Comparison of ENCODE assay signal across 12 cellular contexts in the genomic region with DNA sequence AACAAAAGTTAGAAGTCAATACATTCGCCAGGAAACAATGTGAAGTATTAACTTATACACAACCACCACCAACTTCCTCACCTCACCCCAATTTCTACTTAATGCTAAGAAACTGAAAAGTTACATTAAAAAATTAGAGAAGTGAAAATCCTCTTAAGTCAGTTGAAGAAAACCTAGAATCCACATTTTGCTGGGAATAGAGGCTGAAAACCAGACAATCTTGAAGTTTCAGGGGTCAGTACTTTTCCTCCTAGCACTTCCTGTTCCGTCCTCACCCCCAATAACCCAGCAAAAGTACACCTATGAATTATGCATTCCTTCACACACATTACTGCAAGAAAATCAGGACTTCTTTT. TPM values are rescaled to one million over a fixed set of nuclear protein-coding genes. Genes with fewer than 3 reads are reported as not detected.
DNase-seq lines count a peak whose midpoint lies in the region; ATAC-seq and TF ChIP-seq lines count a peak whose summit lies in the region.
"Had no signal": no experiment of that assay in that cellular context is flagged by ENCODE, and none has a peak within 500 bp of the region (broad histone marks: within the 10 kb centered on the region; RNA-seq: fewer than 3 reads in every experiment).

No MANE protein-coding gene starts in this region.

- no peaks in the 10 kb centered on the region for H3K9me3 Mint-ChIP-seq in endothelial cell (ENCODE audit: unreplicated experiment)

- H3K4me2 ChIP-seq in PC-9, result no peak overlapping the region

- H3K27ac ChIP-seq in PC-9, result no peak overlapping the region

- no peak overlapping the region for H3K4me3 Mint-ChIP-seq in endothelial cell (ENCODE audit: unreplicated experiment)
- H3K4me3 Mint-ChIP-seq: naive B cell; stimulated activated memory B cell treated with anti-CD40 and anti-IgM and Interleukin-4, amounts not matched to agents 10 μg/mL and 1 μg/mL and 100 μg/mL, for 72 hours had no signal

- TF ChIP-seq CTCF in GM10248 (IDR thresholded peaks at IDR 0.05; ENCODE audit: control extremely low read depth, extremely low read depth, low read depth, missing control alignments), result no peak
- no peak for TF ChIP-seq CTCF in endothelial cell (IDR thresholded peaks at IDR 0.05; ENCODE audit: unreplicated experiment)
- TF ChIP-seq CTCF in PC-9 (conservative IDR thresholded peaks at IDR 0.05), result no peak

- peaks cover 11% of the 10 kb centered on the region; the same call in 1 of the 2 replicates for H4K20me1 ChIP-seq in PC-9 (ENCODE audit: insufficient read depth)

- H3K9me3 ChIP-seq in PC-9 (ENCODE audit: insufficient read depth, low read depth), result no peaks in the 10 kb centered on the region

- CTCF ChIA-PET in GM10248 (lab: Yijun Ruan, JAX), result interaction anchor here (1.4 to 2.7 kb wide), 2 partner anchors 13 to 25 kb away, joined by 3 to 9 read pairs; no protein-coding TSS in a partner anchor
- CTCF ChIA-PET in PC-9 (lab: Charles Lee), result no interaction called here

- H3K4me1 ChIP-seq in PC-9 (replicated peaks; ENCODE audit: insufficient read depth), result peaks cover 14% of the 10 kb centered on the region; the same call in 1 of the 2 replicates

- H3K36me3 Mint-ChIP-seq in endothelial cell (ENCODE audit: low read depth, unreplicated experiment), result no peaks in the 10 kb centered on the region
- H3K36me3 Mint-ChIP-seq: naive B cell; stimulated activated memory B cell treated with anti-CD40 and anti-IgM and Interleukin-4, amounts not matched to agents 10 μg/mL and 1 μg/mL and 100 μg/mL, for 72 hours had no signal

- no peaks in the 10 kb centered on the region for H3K36me3 ChIP-seq in PC-9 (ENCODE audit: low read depth)

- H3F3A ChIP-seq in PC-9 (ENCODE audit: insufficient read depth, low read depth), result no peaks in the 10 kb centered on the region

- no TSS peak for BruUV-seq in PC-9 (replicated peaks; lab: Mats Ljungman, UMichigan)

- no peak overlapping the region for H2AFZ ChIP-seq in PC-9

- H3K27me3 Mint-ChIP-seq in endothelial cell (ENCODE audit: unreplicated experiment), result peaks cover 5% of the 10 kb centered on the region

- H3K9me2 ChIP-seq in PC-9 (ENCODE audit: insufficient read depth), result no peaks in the 10 kb centered on the region

- H3K27ac Mint-ChIP-seq in endothelial cell (ENCODE audit: unreplicated experiment), result peak overlapping the region; percentile 17
- H3K27ac Mint-ChIP-seq: naive B cell; stimulated activated memory B cell treated with anti-CD40 and anti-IgM and Interleukin-4, amounts not matched to agents 10 μg/mL and 1 μg/mL and 100 μg/mL, for 72 hours had no signal

- H3K27me3 ChIP-seq in PC-9 (ENCODE audit: insufficient read depth, low read depth), result no peaks in the 10 kb centered on the region

- POLR2A ChIA-PET in GM10248 (lab: Yijun Ruan, JAX), result no interaction called here
- POLR2A ChIA-PET in PC-9 (lab: Charles Lee; ENCODE audit: unreplicated experiment), result interaction anchor here (0.6 kb wide), 1 partner anchor 13 kb away, joined by 5 read pairs; no protein-coding TSS in a partner anchor

- peaks cover 54% of the 10 kb centered on the region for H3K4me1 Mint-ChIP-seq in endothelial cell (ENCODE audit: unreplicated experiment)
- H3K4me1 Mint-ChIP-seq: stimulated activated memory B cell treated with anti-CD40 and anti-IgM and Interleukin-4, amounts not matched to agents 10 μg/mL and 1 μg/mL and 100 μg/mL, for 72 hours had no signal

- DNase-seq in GM10248 (ENCODE audit: extremely low spot score) (peak; percentile 15), endothelial cell (ENCODE audit: low spot score) (no peak), NCI-H2081 treated with DMSO at 0.1 percent for 48 hours (lab: John Stamatoyannopoulos, UW) (no peak), putamen (ENCODE audit: low spot score) (no peak), PC-9 (no peak), NK-92 (lab: John Stamatoyannopoulos, UW; ENCODE audit: unreplicated experiment) (no peak)
- DNase-seq: activated CD8-positive, alpha-beta memory T cell treated with anti-CD3 and anti-CD28 coated beads for 24 hours; naive B cell; NCI-H2081 had no signal

- peaks cover 90% of the 10 kb centered on the region for H3K79me2 ChIP-seq in PC-9 (ENCODE audit: low read depth)

- peak; percentile 22 for ATAC-seq in GM19463 (IDR thresholded peaks at IDR 0.05; ENCODE audit: unreplicated experiment)
- ATAC-seq in HG03439 (IDR thresholded peaks at IDR 0.05; ENCODE audit: unreplicated experiment), result peak; percentile 13
- ATAC-seq: stimulated activated memory B cell treated with anti-CD40 and anti-IgM and Interleukin-4, amounts not matched to agents 10 μg/mL and 1 μg/mL and 100 μg/mL, for 72 hours had no signal

- intact Hi-C loops in PC-9 (cut with micrococcal nuclease; ENCODE audit: unreplicated experiment), result no loop called here

- H3K4me3 ChIP-seq in PC-9, result no peak overlapping the region

RNA-seq across cellular contexts. Expression of gene YES1, which starts 6.3 kb away (rescaled TPM):
- total RNA-seq in endothelial cell (ENCODE audit: unreplicated experiment) (190 TPM), PC-9 (2021) (68.8 and 111 TPM in 2 replicates)
